ENCODE assay signal across 8 cellular contexts in the genomic region with DNA sequence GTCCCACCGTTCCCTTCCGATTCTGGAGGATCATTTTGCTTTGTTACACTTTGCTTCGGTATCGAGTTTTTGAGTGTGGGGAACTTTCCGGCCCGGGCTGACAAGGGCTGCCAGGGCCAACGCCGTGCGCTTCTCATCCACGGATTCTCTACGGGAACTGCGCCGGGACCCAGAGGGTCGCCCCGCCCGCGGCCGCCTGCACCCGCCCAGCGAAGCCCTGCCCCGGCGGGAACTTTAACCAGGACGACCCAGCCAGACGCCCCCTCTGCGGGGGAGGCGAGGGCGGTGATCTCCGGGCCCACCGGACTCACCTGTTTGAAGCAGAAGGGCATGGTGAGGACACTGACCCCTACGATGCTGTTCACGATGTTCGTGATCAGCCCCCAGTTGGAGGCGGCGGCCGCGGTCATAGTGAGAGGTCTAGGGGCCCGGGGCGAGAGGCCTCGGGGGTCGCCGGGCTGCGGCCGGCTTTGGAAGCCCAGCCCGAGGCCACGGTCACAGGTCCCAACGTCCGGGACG. TPM values are rescaled to one million over a fixed set of nuclear protein-coding genes. Genes with fewer than 3 reads are reported as not detected.
A peak's percentile ranks its signal among the peaks of the same experiment; 100 is the strongest.
DNase-seq lines count a peak whose midpoint lies in the region; ATAC-seq and TF ChIP-seq lines count a peak whose summit lies in the region.

No MANE protein-coding gene starts in this region.

- H3K4me1 ChIP-seq in tibial artery, result peaks cover 0 to 44% (median 31%) of the 10 kb centered on the region in 4 donors

- no peak for TF ChIP-seq CTCF in C4-2B (conservative IDR thresholded peaks at IDR 0.05)
- no peak for TF ChIP-seq CTCF in cardiac fibroblast (IDR thresholded peaks at IDR 0.05; ENCODE audit: low read depth, low read length)
- no peak for TF ChIP-seq CTCF in lower leg skin (IDR thresholded peaks at IDR 0.05)
- TF ChIP-seq CTCF in tibial artery (IDR thresholded peaks at IDR 0.05), result no peak

- peak overlapping the region; percentile 79 to 84 for H3K4me3 ChIP-seq in cardiac fibroblast (replicated peaks in 1 of 2; ENCODE audit: low read depth in 2 of 2, low read length in 2 of 2)
- peak overlapping the region; percentile 59 for H3K4me3 ChIP-seq in lower leg skin (ENCODE audit: low read depth, poor library complexity, severe bottlenecking)
- peak overlapping the region; percentile 93 to 97 for H3K4me3 ChIP-seq in tibial artery

- DNase-seq in OCI-M1 (lab: John Stamatoyannopoulos, UW) (peak; percentile 21), cardiac fibroblast (ENCODE audit: low read depth in 2 of 2) (peak in 1 of 2 donors; percentile 26), lower leg skin (ENCODE audit: low spot score in 2 of 2) (no peak), tibial artery (peak in 1 of 2 donors; percentile 30), NCI-H2029 (lab: John Stamatoyannopoulos, UW) (no peak), inferior parietal cortex (ENCODE audit: extremely low spot score) (no peak)

- H3K36me3 ChIP-seq in tibial artery, result peaks cover 0 to 3% (median 2%) of the 10 kb centered on the region in 3 donors

- ATAC-seq in GM21737 (IDR thresholded peaks at IDR 0.05; ENCODE audit: unreplicated experiment), result peak; percentile 14

- no peaks in the 10 kb centered on the region for H3K27me3 ChIP-seq in tibial artery

- intact Hi-C loops in lower leg skin (cut with DNase I; ENCODE audit: low total_unique reads), result loop anchor here (10.0 kb wide), 1 partner anchor 190 kb away; no protein-coding TSS in a partner anchor
- intact Hi-C loops in tibial artery (cut with DNase I; ENCODE audit: low total_unique reads), result loop anchor here (5.0 kb wide), 2 partner anchors 93 to 188 kb away; no protein-coding TSS in a partner anchor

- H3K9me3 ChIP-seq in tibial artery, result no peaks in the 10 kb centered on the region

- TF ChIP-seq POLR2A in lower leg skin (IDR thresholded peaks at IDR 0.05), result no peak

- WGBS in lower leg skin, 2 donors, result 1 to 2% methylated on average over 17 to 46 of the region's 48 CpGs

- peak overlapping the region; percentile 87 for H3K27ac ChIP-seq in C4-2B
- peak overlapping the region; percentile 92 to 96 for H3K27ac ChIP-seq in tibial artery

RNA-seq across cellular contexts. Expression of gene SLC38A10, which starts 0.5 kb away (rescaled TPM):
- 100 to 1,000 TPM in 1 of 4 donors, 10 to 100 TPM in 3; 47.5 to 100 (median 73.3) TPM for total RNA-seq in lower leg skin

RNA-seq across cellular contexts. Expression of gene NDUFAF8, which starts 55.5 kb away (rescaled TPM):
- total RNA-seq in lower leg skin, result 10 to 100 TPM; 10.0 to 30.4 (median 15.9) TPM

RNA-seq across cellular contexts. Expression of gene TEPSIN, which starts 55.7 kb away (rescaled TPM):
- 100 to 1,000 TPM in 1 of 4 donors, 10 to 100 TPM in 3; 40.7 to 104 (median 62.6) TPM for total RNA-seq in lower leg skin
